1 cellular context compared by ENCODE assay signal in genomic region chr11:72787262-72788104, GRCh38.
TF ChIP-seq lines count a peak whose summit lies in the region.

No MANE protein-coding gene starts in this region.

TF ChIP-seq in HepG2, 621 proteins besides CTCF, POLR2A, EP300 and RAD21 (continued from another document and continues in another):
- TF ChIP-seq GMEB2 (CRISPR knock-in tag; IDR thresholded peaks at IDR 0.05; ENCODE audit: low read depth) (no peak), HOXA3 (CRISPR knock-in tag; IDR thresholded peaks at IDR 0.05) (peak; percentile 16; the same call in 1 of the 2 replicates), ZNF784 (CRISPR knock-in tag; IDR thresholded peaks at IDR 0.05; ENCODE audit: borderline replicate concordance) (no peak), ARID3A (IDR thresholded peaks at IDR 0.05; ENCODE audit: low read depth, low read length) (no peak), THAP7 (CRISPR knock-in tag; IDR thresholded peaks at IDR 0.05) (0 out of 2 replicates have a peak, but pooled peaks have one; percentile 31), ZNF83 (CRISPR knock-in tag; IDR thresholded peaks at IDR 0.05; ENCODE audit: borderline replicate concordance) (no peak), ZNF850 (CRISPR knock-in tag; conservative IDR thresholded peaks at IDR 0.05) (no peak), ZFYVE20 (CRISPR knock-in tag; IDR thresholded peaks at IDR 0.05; ENCODE audit: borderline replicate concordance, low read depth) (no peak), SP140L (CRISPR knock-in tag; IDR thresholded peaks at IDR 0.05; ENCODE audit: borderline replicate concordance) (no peak), MTA1 (CRISPR knock-in tag; IDR thresholded peaks at IDR 0.05; ENCODE audit: borderline replicate concordance) (peak; percentile 72; the same call in 1 of the 2 replicates), ZNF124 (CRISPR knock-in tag; IDR thresholded peaks at IDR 0.05) (0 out of 2 replicates have a peak, but pooled peaks have one; percentile 15), ZNF530 (CRISPR knock-in tag; IDR thresholded peaks at IDR 0.05; ENCODE audit: low read depth) (no peak), SALL1 (CRISPR knock-in tag; IDR thresholded peaks at IDR 0.05) (peak; percentile 89), MLLT10 (CRISPR knock-in tag; IDR thresholded peaks at IDR 0.05) (no peak), PBX2 (CRISPR knock-in tag; IDR thresholded peaks at IDR 0.05) (peak; percentile 63; the same call in 1 of the 2 replicates), E2F5 (CRISPR knock-in tag; conservative IDR thresholded peaks at IDR 0.05) (no peak), HNRNPUL1 (IDR thresholded peaks at IDR 0.05; ENCODE audit: low read depth, low read length) (no peak), CBX2 (IDR thresholded peaks at IDR 0.05; ENCODE audit: low read depth, low read length) (no peak), CBX2 (CRISPR knock-in tag; IDR thresholded peaks at IDR 0.05; ENCODE audit: low read depth) (no peak), GATAD2A (CRISPR knock-in tag; IDR thresholded peaks at IDR 0.05) (peak; percentile 75), ISX (CRISPR knock-in tag; conservative IDR thresholded peaks at IDR 0.05) (no peak), ZNF883 (CRISPR knock-in tag; IDR thresholded peaks at IDR 0.05; ENCODE audit: not compliant biosample characterization) (peak; percentile 28), ZNF205 (CRISPR knock-in tag; IDR thresholded peaks at IDR 0.05) (0 out of 2 replicates have a peak, but pooled peaks have one; percentile 47), ZNF790 (CRISPR knock-in tag; IDR thresholded peaks at IDR 0.05; ENCODE audit: borderline replicate concordance) (no peak), ZFP36L1 (CRISPR knock-in tag; IDR thresholded peaks at IDR 0.05) (no peak; the same call in 1 of the 2 replicates), TFDP1 (CRISPR knock-in tag; IDR thresholded peaks at IDR 0.05; ENCODE audit: borderline replicate concordance) (peak; percentile 62; the same call in 1 of the 2 replicates), GPBP1L1 (CRISPR knock-in tag; IDR thresholded peaks at IDR 0.05) (no peak), ZNF431 (CRISPR knock-in tag; IDR thresholded peaks at IDR 0.05; ENCODE audit: borderline replicate concordance, low read depth) (no peak), GABPA (IDR thresholded peaks at IDR 0.05; ENCODE audit: low read depth, low read length) (no peak), GABPA (CRISPR knock-in tag; IDR thresholded peaks at IDR 0.05; ENCODE audit: low read depth) (peak; percentile 79), ZNF781 (CRISPR knock-in tag; IDR thresholded peaks at IDR 0.05; ENCODE audit: borderline replicate concordance, not compliant biosample characterization) (peak; percentile 25), LRRFIP1 (CRISPR knock-in tag; conservative IDR thresholded peaks at IDR 0.05) (no peak), KLF6 (CRISPR knock-in tag; IDR thresholded peaks at IDR 0.05) (no peak), TOE1 (CRISPR knock-in tag; IDR thresholded peaks at IDR 0.05) (no peak), ZBTB26 (CRISPR knock-in tag; IDR thresholded peaks at IDR 0.05; ENCODE audit: borderline replicate concordance) (peak; percentile 28; the same call in 1 of the 2 replicates), RFXAP (CRISPR knock-in tag; IDR thresholded peaks at IDR 0.05; ENCODE audit: borderline replicate concordance) (no peak; the same call in 1 of the 2 replicates), ZNF780A (CRISPR knock-in tag; IDR thresholded peaks at IDR 0.05) (no peak), ZNF660 (CRISPR knock-in tag; IDR thresholded peaks at IDR 0.05; ENCODE audit: borderline replicate concordance, low read depth) (no peak), FOXA3 (CRISPR knock-in tag; IDR thresholded peaks at IDR 0.05) (peak; percentile 59; the same call in 1 of the 2 replicates), ZNF646 (CRISPR knock-in tag; IDR thresholded peaks at IDR 0.05) (no peak)
